8 cellular contexts compared by ENCODE assay signal in genomic region chr14:78448483-78449094, GRCh38.
DNase-seq lines count a peak whose midpoint lies in the region; ATAC-seq, FAIRE-seq and TF ChIP-seq lines count a peak whose summit lies in the region.

No MANE protein-coding gene starts in this region.

- peaks cover 4% of the 10 kb centered on the region for H3K27me3 ChIP-seq in neutrophil

- H3K27ac ChIP-seq in neutrophil, result no peak overlapping the region

- peak; percentile 49 for DNase-seq in activated CD4-positive, CD25-positive, alpha-beta regulatory T cell treated with anti-CD3 and anti-CD28 coated beads, Interleukin-2, amount 50 U/mL, for 72 hours
- no peak for DNase-seq in activated CD4-positive, CD25-positive, alpha-beta regulatory T cell (lab: John Stamatoyannopoulos, UW)
- DNase-seq in Kasumi-1 (lab: John Stamatoyannopoulos, UW) (peak; percentile 35 to 53), SK-N-DZ (ENCODE audit: low spot score) (peak; percentile 18), epithelial cell of proximal tubule (ENCODE audit: low read depth) (no peak), RCC 7860 (ENCODE audit: low spot score) (no peak)

- no peaks in the 10 kb centered on the region for H3K36me3 ChIP-seq in neutrophil

- peaks cover 0 to 8% of the 10 kb centered on the region in 2 experiments for H3K4me1 ChIP-seq in neutrophil (ENCODE audit: control insufficient read depth in 1 of 2, insufficient read depth in 1 of 2, low read depth in 1 of 2, low read length in 1 of 2)

- H3K9me3 ChIP-seq in neutrophil, result no peaks in the 10 kb centered on the region

- FAIRE-seq in RCC 7860 (lab: Jason Lieb, UNC), result no peak

- peak; percentile 83 for ATAC-seq in GM21576 (IDR thresholded peaks at IDR 0.05; ENCODE audit: unreplicated experiment)

- H3K4me3 ChIP-seq in epithelial cell of proximal tubule (ENCODE audit: low read depth, low read length) (no peak overlapping the region), neutrophil (ENCODE audit: low read depth in 1 of 2, low read length in 1 of 2) (no peak overlapping the region)

- TF ChIP-seq CTCF in epithelial cell of proximal tubule (conservative IDR thresholded peaks at IDR 0.05; ENCODE audit: low read depth, low read length), result peak; percentile 83
- TF ChIP-seq CTCF in neutrophil (IDR thresholded peaks at IDR 0.05), result peak; percentile 61

Comparison
In these comparisons a context has a peak if more than half of its experiments do, and no peak if none do; other contexts are left out.
1. DNase-seq: peak in activated CD4-positive, CD25-positive, alpha-beta regulatory T cell treated with anti-CD3 and anti-CD28 coated beads, Interleukin-2, amount 50 U/mL, for 72 hours (single experiment), Kasumi-1 (2 of 2) and SK-N-DZ (single experiment); none in activated CD4-positive, CD25-positive, alpha-beta regulatory T cell (0 of 4), epithelial cell of proximal tubule (single experiment) and RCC 7860 (single experiment).